In the genomic region with DNA sequence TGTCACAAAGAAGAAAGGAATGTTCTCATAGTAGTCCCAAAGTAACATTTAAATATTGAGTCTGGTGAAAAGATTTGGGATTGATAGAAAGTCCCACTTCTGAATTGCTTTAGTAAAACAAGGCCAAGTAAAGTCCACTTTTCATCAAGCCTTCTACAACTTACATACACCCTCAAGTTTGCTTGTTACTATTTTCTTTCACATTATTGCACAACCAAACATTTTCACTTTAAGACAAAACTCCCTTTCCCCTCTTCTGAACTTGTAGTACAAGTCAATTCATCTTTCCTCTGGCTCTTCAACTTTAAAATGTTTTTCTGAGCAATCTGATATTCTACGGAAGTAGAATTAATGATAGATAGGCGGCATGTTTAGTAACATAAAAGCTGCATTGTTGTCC, we compare ENCODE assay signal across 30 cellular contexts. TPM values are rescaled to one million over a fixed set of nuclear protein-coding genes. Genes with fewer than 3 reads are reported as not detected.
"Had no signal": no experiment of that assay in that cellular context is flagged by ENCODE, and none has a peak within 500 bp of the region (broad histone marks: within the 10 kb centered on the region; RNA-seq: fewer than 3 reads in every experiment).

No MANE protein-coding gene starts in this region.

- H3K4me3 Mint-ChIP-seq: activated B cell treated with CpG ODN at 0.5 μM for 24 hours; activated CD8-positive, alpha-beta T cell treated with anti-CD3 and anti-CD28 coated beads for 36 hours; activated naive CD4-positive, alpha-beta T cell treated with anti-CD3 and anti-CD28 coated beads, Interleukin-2, amount 10 ng/mL, durations not matched to agents 7 days and 5 days; activated naive CD8-positive, alpha-beta T cell treated with anti-CD3 and anti-CD28 coated beads, Interleukin-2, amount 10 ng/mL, durations not matched to agents 7 days and 5 days; effector memory CD8-positive, alpha-beta T cell; T-helper 17 cell; T-helper 2 cell treated with Interferon-gamma antibody and Interleukin-4, amounts not matched to agents 5 μg/mL and 100 μg/mL, for 36 hours had no signal

- H3K27me3 ChIP-seq: ascending aorta, brain microvascular endothelial cell, esophagus muscularis mucosa, gastroesophageal sphincter, heart right ventricle had no signal

- H3K27ac ChIP-seq: ascending aorta, brain microvascular endothelial cell, esophagus muscularis mucosa, gastroesophageal sphincter, heart right ventricle, WERI-Rb-1 had no signal

- H3K4me1 Mint-ChIP-seq: activated B cell treated with CpG ODN at 0.5 μM for 24 hours; activated naive CD4-positive, alpha-beta T cell treated with anti-CD3 and anti-CD28 coated beads, Interleukin-2, amount 10 ng/mL, durations not matched to agents 7 days and 5 days; activated naive CD8-positive, alpha-beta T cell treated with anti-CD3 and anti-CD28 coated beads, Interleukin-2, amount 10 ng/mL, durations not matched to agents 7 days and 5 days had no signal

- DNase-seq: activated B cell treated with CpG ODN at 0.5 μM for 24 hours; activated CD4-positive, alpha-beta T cell treated with anti-CD3 and anti-CD28 coated beads for 48 hours; activated CD4-positive, alpha-beta T cell treated with anti-CD3 and anti-CD28 coated beads, Interleukin-2, amount 50 U/mL, for 1 hour; activated CD4-positive, alpha-beta T cell treated with anti-CD3 and anti-CD28 coated beads, Interleukin-2, amount 50 U/mL, for 48 hours; activated CD8-positive, alpha-beta memory T cell treated with anti-CD3 and anti-CD28 coated beads for 24 hours; activated CD8-positive, alpha-beta T cell treated with anti-CD3 and anti-CD28 coated beads for 36 hours; activated gamma-delta T cell; activated naive CD4-positive, alpha-beta T cell; activated naive CD4-positive, alpha-beta T cell treated with anti-CD3 and anti-CD28 coated beads, Interleukin-2, amount 10 ng/mL, durations not matched to agents 7 days and 5 days; activated naive CD8-positive, alpha-beta T cell treated with anti-CD3 and anti-CD28 coated beads, Interleukin-2, amount 10 ng/mL, durations not matched to agents 7 days and 5 days; activated T-cell treated with anti-CD3 and anti-CD28 coated beads, Interleukin-2, amount 50 U/mL, for 1 hour; activated T-cell treated with anti-CD3 and anti-CD28 coated beads, Interleukin-2, amount 50 U/mL, for 48 hours; brain microvascular endothelial cell; caudate nucleus; cortex of kidney; dermis blood vessel endothelial cell; effector CD4-positive, alpha-beta T cell; effector memory CD8-positive, alpha-beta T cell; foreskin melanocyte; heart right ventricle; T-helper 1 cell; T-helper 17 cell; T1000; WERI-Rb-1 had no signal

- H3K4me1 ChIP-seq: ascending aorta, esophagus muscularis mucosa, gastroesophageal sphincter, heart right ventricle had no signal

- H3K9me3 ChIP-seq: ascending aorta, esophagus muscularis mucosa, gastroesophageal sphincter, heart right ventricle had no signal

- H3K9me3 Mint-ChIP-seq: activated B cell treated with CpG ODN at 0.5 μM for 24 hours; activated CD8-positive, alpha-beta T cell treated with anti-CD3 and anti-CD28 coated beads for 36 hours; activated naive CD4-positive, alpha-beta T cell treated with anti-CD3 and anti-CD28 coated beads, Interleukin-2, amount 10 ng/mL, durations not matched to agents 7 days and 5 days; activated naive CD4-positive, alpha-beta T cell treated with anti-CD3 and anti-CD28 coated beads, Interleukin-2, amount 50 U/mL, for 72 hours; activated naive CD8-positive, alpha-beta T cell treated with anti-CD3 and anti-CD28 coated beads, Interleukin-2, amount 10 ng/mL, durations not matched to agents 7 days and 5 days; effector memory CD8-positive, alpha-beta T cell; T-helper 2 cell treated with Interferon-gamma antibody and Interleukin-4, amounts not matched to agents 5 μg/mL and 100 μg/mL, for 36 hours had no signal

- ATAC-seq: activated CD4-positive, CD25-positive, alpha-beta regulatory T cell treated with anti-CD3 and anti-CD28 coated beads, Interleukin-2, amount 50 U/mL, for 24 hours; activated CD8-positive, alpha-beta T cell treated with anti-CD3 and anti-CD28 coated beads for 36 hours; activated naive CD4-positive, alpha-beta T cell treated with anti-CD3 and anti-CD28 coated beads, Interleukin-2, amount 50 U/mL, for 72 hours; effector memory CD8-positive, alpha-beta T cell; gastroesophageal sphincter; heart right ventricle; T-helper 17 cell had no signal

- H3K4me3 ChIP-seq: ascending aorta, esophagus muscularis mucosa, gastroesophageal sphincter, heart right ventricle had no signal

- H3K27ac Mint-ChIP-seq: activated B cell treated with CpG ODN at 0.5 μM for 24 hours; activated CD8-positive, alpha-beta T cell treated with anti-CD3 and anti-CD28 coated beads for 36 hours; activated naive CD4-positive, alpha-beta T cell treated with anti-CD3 and anti-CD28 coated beads, Interleukin-2, amount 10 ng/mL, durations not matched to agents 7 days and 5 days; activated naive CD4-positive, alpha-beta T cell treated with anti-CD3 and anti-CD28 coated beads, Interleukin-2, amount 50 U/mL, for 72 hours; activated naive CD8-positive, alpha-beta T cell treated with anti-CD3 and anti-CD28 coated beads, Interleukin-2, amount 10 ng/mL, durations not matched to agents 7 days and 5 days; effector memory CD8-positive, alpha-beta T cell; T-helper 2 cell treated with Interferon-gamma antibody and Interleukin-4, amounts not matched to agents 5 μg/mL and 100 μg/mL, for 36 hours had no signal

- H3K27me3 Mint-ChIP-seq: activated B cell treated with CpG ODN at 0.5 μM for 24 hours; activated CD8-positive, alpha-beta T cell treated with anti-CD3 and anti-CD28 coated beads for 36 hours; activated naive CD4-positive, alpha-beta T cell treated with anti-CD3 and anti-CD28 coated beads, Interleukin-2, amount 10 ng/mL, durations not matched to agents 7 days and 5 days; activated naive CD8-positive, alpha-beta T cell treated with anti-CD3 and anti-CD28 coated beads, Interleukin-2, amount 10 ng/mL, durations not matched to agents 7 days and 5 days; effector memory CD8-positive, alpha-beta T cell; T-helper 17 cell had no signal

RNA-seq across cellular contexts. Expression of a gene that starts 11.1 kb away (rescaled TPM):
- total RNA-seq: ascending aorta had no signal
